8 cellular contexts compared by ENCODE assay signal in the genomic region with DNA sequence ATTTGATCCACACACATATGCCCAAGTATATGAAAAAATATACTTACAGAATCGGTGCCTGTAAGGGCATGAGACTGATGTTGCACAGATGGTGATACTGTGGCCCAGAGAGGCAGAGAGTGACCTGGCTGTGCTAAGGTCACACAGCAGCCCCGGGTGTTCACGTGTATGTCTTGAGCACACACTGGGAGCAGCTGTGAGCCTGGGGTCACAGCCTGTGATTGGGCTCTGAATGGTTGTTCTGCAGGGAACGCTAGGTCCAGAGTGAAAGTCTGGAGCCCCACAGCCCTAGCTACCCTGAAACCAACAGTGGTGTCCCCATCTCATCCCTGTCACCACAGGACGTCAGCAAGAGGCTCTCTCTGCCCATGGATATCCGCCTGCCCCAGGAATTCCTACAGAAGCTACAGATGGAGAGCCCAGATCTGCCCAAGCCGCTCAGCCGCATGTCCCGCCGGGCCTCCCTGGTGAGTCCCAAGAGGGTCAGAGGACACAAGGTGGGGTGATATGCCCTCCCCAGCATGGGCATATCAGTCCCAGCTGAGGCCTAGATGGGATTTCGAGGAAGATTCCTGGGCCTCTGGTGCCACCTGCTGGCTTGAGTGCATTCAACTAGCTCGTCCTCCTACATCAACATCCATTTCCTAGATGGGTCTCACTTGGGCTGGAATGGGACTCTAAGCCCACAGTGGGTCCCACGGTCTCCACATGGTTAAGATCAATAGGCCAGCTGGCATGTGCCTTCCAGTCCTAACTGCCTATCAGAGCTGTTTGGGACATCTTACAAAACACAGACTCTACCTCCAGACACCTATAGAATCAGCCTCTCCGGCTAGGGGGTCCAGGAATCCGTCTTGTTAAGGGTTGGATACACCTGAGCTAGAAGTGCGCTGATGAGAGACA. TPM values are rescaled to one million over a fixed set of nuclear protein-coding genes. Genes with fewer than 3 reads are reported as not detected.
DNase-seq lines count a peak whose midpoint lies in the region; ATAC-seq and TF ChIP-seq lines count a peak whose summit lies in the region.

No MANE protein-coding gene starts in this region.

- no peaks in the 10 kb centered on the region for H3K79me2 ChIP-seq in DND-41 (ENCODE audit: insufficient read depth, low read length)
- no peaks in the 10 kb centered on the region for H3K79me2 ChIP-seq in Loucy (ENCODE audit: insufficient read depth, low read length)
- no peaks in the 10 kb centered on the region for H3K79me2 ChIP-seq in osteoblast (ENCODE audit: insufficient read depth, low read length)

- H3K27ac Mint-ChIP-seq in activated T-helper 2 cell treated with anti-CD3 and anti-CD28 coated beads, Interferon-gamma antibody, Interleukin-2, Interleukin-4, amounts not matched to agents 10 μg/mL and 5 μg/mL and 100 μg/mL, durations not matched to agents 14 hours and 24 hours and 36 hours: no peak overlapping the region

- no peaks in the 10 kb centered on the region for H3K4me1 Mint-ChIP-seq in activated T-helper 2 cell treated with anti-CD3 and anti-CD28 coated beads, Interferon-gamma antibody, Interleukin-2, Interleukin-4, amounts not matched to agents 10 μg/mL and 5 μg/mL and 100 μg/mL, durations not matched to agents 14 hours and 24 hours and 36 hours (ENCODE audit: low read depth)

- peak; percentile 85 for TF ChIP-seq CTCF in DND-41 (IDR thresholded peaks at IDR 0.05; ENCODE audit: borderline replicate concordance, extremely low read depth, low read length, poor library complexity, severe bottlenecking)
- peak; percentile 79 for TF ChIP-seq CTCF in Loucy (conservative IDR thresholded peaks at IDR 0.05; ENCODE audit: low read length)
- peak; percentile 80 for TF ChIP-seq CTCF in RWPE2 (IDR thresholded peaks at IDR 0.05; ENCODE audit: poor library complexity, severe bottlenecking)
- TF ChIP-seq CTCF in fibroblast of villous mesenchyme (IDR thresholded peaks at IDR 0.05; ENCODE audit: insufficient read depth, low read depth, low read length): peak; percentile 81
- TF ChIP-seq CTCF in osteoblast (IDR thresholded peaks at IDR 0.05; ENCODE audit: extremely low read depth, low read depth, low read length): peak; percentile 80
- TF ChIP-seq CTCF in thoracic aorta (IDR thresholded peaks at IDR 0.05): peak; percentile 71

- H2AFZ ChIP-seq in DND-41 (ENCODE audit: low read depth, low read length) (no peak overlapping the region), Loucy (ENCODE audit: low read length) (no peak overlapping the region), osteoblast (ENCODE audit: low read length) (no peak overlapping the region)

- H3K9me2 ChIP-seq in Loucy (replicated peaks; ENCODE audit: low read depth, low read length): no peaks in the 10 kb centered on the region

- peaks cover 4% of the 10 kb centered on the region; the same call in 1 of the 2 replicates for H4K20me1 ChIP-seq in DND-41 (ENCODE audit: insufficient read depth, low read length)
- H4K20me1 ChIP-seq in Loucy (ENCODE audit: insufficient read depth, low read length, poor library complexity, severe bottlenecking): no peaks in the 10 kb centered on the region
- no peaks in the 10 kb centered on the region for H4K20me1 ChIP-seq in osteoblast (ENCODE audit: insufficient read depth, low read length)

- DNase-seq in DND-41 (peak; percentile 72), RWPE2 (ENCODE audit: low spot score) (no peak), fibroblast of villous mesenchyme (ENCODE audit: low read depth) (peak; percentile 64), osteoblast (ENCODE audit: insufficient read length, low spot score, missing footprints) (peak; percentile 99), thoracic aorta (ENCODE audit: low spot score) (no peak)
- DNase-seq in activated T-helper 2 cell treated with anti-CD3 and anti-CD28 coated beads, Interferon-gamma antibody, Interleukin-2, Interleukin-4, amounts not matched to agents 10 μg/mL and 5 μg/mL and 100 μg/mL, durations not matched to agents 14 hours and 24 hours and 36 hours (ENCODE audit: low spot score): peak; percentile 38

- H3K4me3 ChIP-seq in DND-41 (ENCODE audit: low read depth in 1 of 2, low read length in 2 of 2): no peak overlapping the region
- no peak overlapping the region for H3K4me3 ChIP-seq in Loucy (ENCODE audit: low read length, poor library complexity, severe bottlenecking)
- no peak overlapping the region for H3K4me3 ChIP-seq in RWPE2 (ENCODE audit: severe bottlenecking)
- no peak overlapping the region for H3K4me3 ChIP-seq in fibroblast of villous mesenchyme (ENCODE audit: low read depth, low read length)
- no peak overlapping the region for H3K4me3 ChIP-seq in osteoblast (ENCODE audit: insufficient read depth, low read length)
- H3K4me3 ChIP-seq in thoracic aorta: no peak overlapping the region

- H3K9me3 ChIP-seq in DND-41 (ENCODE audit: insufficient read depth, low read length, severe bottlenecking): no peaks in the 10 kb centered on the region
- no peaks in the 10 kb centered on the region for H3K9me3 ChIP-seq in Loucy (ENCODE audit: insufficient read depth, low read depth, low read length)
- no peaks in the 10 kb centered on the region for H3K9me3 ChIP-seq in RWPE2 (ENCODE audit: severe bottlenecking)
- no peaks in the 10 kb centered on the region for H3K9me3 ChIP-seq in osteoblast (ENCODE audit: low read depth, low read length)
- H3K9me3 ChIP-seq in thoracic aorta: no peaks in the 10 kb centered on the region

- H3K36me3 Mint-ChIP-seq in activated T-helper 2 cell treated with anti-CD3 and anti-CD28 coated beads, Interferon-gamma antibody, Interleukin-2, Interleukin-4, amounts not matched to agents 10 μg/mL and 5 μg/mL and 100 μg/mL, durations not matched to agents 14 hours and 24 hours and 36 hours (ENCODE audit: low read depth): no peaks in the 10 kb centered on the region

- no peak overlapping the region for H3K27ac ChIP-seq in DND-41 (ENCODE audit: low read length)
- H3K27ac ChIP-seq in RWPE2 (ENCODE audit: poor library complexity, severe bottlenecking): no peak overlapping the region
- no peak overlapping the region for H3K27ac ChIP-seq in osteoblast (ENCODE audit: low read depth, low read length)
- H3K27ac ChIP-seq in thoracic aorta: no peak overlapping the region

- ATAC-seq in DND-41 (ENCODE audit: insufficient read depth, low read depth) (peak; percentile 81), RWPE2 (ENCODE audit: low read depth) (peak; percentile 57), thoracic aorta (ENCODE audit: insufficient number of reproducible peaks, low FRiP score, low read depth) (peak; percentile 27), HG02852 (IDR thresholded peaks at IDR 0.05; ENCODE audit: unreplicated experiment) (no peak)

- H3K4me3 Mint-ChIP-seq in activated T-helper 2 cell treated with anti-CD3 and anti-CD28 coated beads, Interferon-gamma antibody, Interleukin-2, Interleukin-4, amounts not matched to agents 10 μg/mL and 5 μg/mL and 100 μg/mL, durations not matched to agents 14 hours and 24 hours and 36 hours (ENCODE audit: low read depth): no peak overlapping the region

- H3K27me3 ChIP-seq in DND-41 (ENCODE audit: insufficient read depth, low read length, poor library complexity): no peaks in the 10 kb centered on the region
- no peaks in the 10 kb centered on the region for H3K27me3 ChIP-seq in Loucy (ENCODE audit: insufficient read depth, low read length, poor library complexity, severe bottlenecking)
- no peaks in the 10 kb centered on the region for H3K27me3 ChIP-seq in RWPE2 (ENCODE audit: insufficient read depth, poor library complexity, severe bottlenecking)
- peaks cover 6% of the 10 kb centered on the region for H3K27me3 ChIP-seq in osteoblast (ENCODE audit: insufficient read depth, low read length)
- H3K27me3 ChIP-seq in thoracic aorta (replicated peaks; ENCODE audit: insufficient read depth): no peaks in the 10 kb centered on the region

- no peaks in the 10 kb centered on the region for H3K36me3 ChIP-seq in DND-41 (ENCODE audit: insufficient read depth, low read length)
- no peaks in the 10 kb centered on the region for H3K36me3 ChIP-seq in Loucy (ENCODE audit: insufficient read depth, low read length)
- H3K36me3 ChIP-seq in RWPE2 (ENCODE audit: low read depth): no peaks in the 10 kb centered on the region
- no peaks in the 10 kb centered on the region for H3K36me3 ChIP-seq in osteoblast (ENCODE audit: insufficient read depth, low read length)
- H3K36me3 ChIP-seq in thoracic aorta: peaks cover 4% of the 10 kb centered on the region

- no peak overlapping the region for H3K4me2 ChIP-seq in DND-41 (ENCODE audit: insufficient read depth, low read length)
- H3K4me2 ChIP-seq in Loucy (ENCODE audit: low read depth, low read length, poor library complexity, severe bottlenecking): no peak overlapping the region
- no peak overlapping the region for H3K4me2 ChIP-seq in osteoblast (ENCODE audit: insufficient read depth, low read length)

- H3F3A ChIP-seq in Loucy (ENCODE audit: low read depth): no peaks in the 10 kb centered on the region

- intact Hi-C loops in activated T-helper 2 cell treated with anti-CD3 and anti-CD28 coated beads, Interferon-gamma antibody, Interleukin-2, Interleukin-4, amounts not matched to agents 10 μg/mL and 5 μg/mL and 100 μg/mL, durations not matched to agents 14 hours and 24 hours and 36 hours (cut with micrococcal nuclease): loop anchor here (1.0 to 2.0 kb wide), 2 partner anchors 36 to 169 kb away; no protein-coding TSS in a partner anchor

- H3K9me3 Mint-ChIP-seq in activated T-helper 2 cell treated with anti-CD3 and anti-CD28 coated beads, Interferon-gamma antibody, Interleukin-2, Interleukin-4, amounts not matched to agents 10 μg/mL and 5 μg/mL and 100 μg/mL, durations not matched to agents 14 hours and 24 hours and 36 hours: no peaks in the 10 kb centered on the region

- H3K27me3 Mint-ChIP-seq in activated T-helper 2 cell treated with anti-CD3 and anti-CD28 coated beads, Interferon-gamma antibody, Interleukin-2, Interleukin-4, amounts not matched to agents 10 μg/mL and 5 μg/mL and 100 μg/mL, durations not matched to agents 14 hours and 24 hours and 36 hours (ENCODE audit: low read depth): no peaks in the 10 kb centered on the region

- H3K9ac ChIP-seq in DND-41 (ENCODE audit: low read depth, low read length) (no peak overlapping the region), Loucy (ENCODE audit: low read depth, low read length, poor library complexity, severe bottlenecking) (no peak overlapping the region)

- H3K4me1 ChIP-seq in DND-41 (ENCODE audit: insufficient read depth, low read length) (no peaks in the 10 kb centered on the region), Loucy (ENCODE audit: insufficient read depth, low read length, poor library complexity, severe bottlenecking) (peaks cover 4% of the 10 kb centered on the region), RWPE2 (ENCODE audit: insufficient read depth, poor library complexity, severe bottlenecking) (no peaks in the 10 kb centered on the region), osteoblast (ENCODE audit: insufficient read depth, low read length) (no peaks in the 10 kb centered on the region), thoracic aorta (ENCODE audit: control insufficient read depth in 1 of 2, low read depth in 2 of 2) (peaks cover 0 to 15% of the 10 kb centered on the region in 2 donors)

RNA-seq across cellular contexts. Expression of a gene that starts 19.7 kb away (rescaled TPM):
- 0.37 and 0.68 TPM in 2 replicates for total RNA-seq in activated T-helper 2 cell treated with anti-CD3 and anti-CD28 coated beads, Interferon-gamma antibody, Interleukin-2, Interleukin-4, amounts not matched to agents 10 μg/mL and 5 μg/mL and 100 μg/mL, durations not matched to agents 14 hours and 24 hours and 36 hours
- total RNA-seq in fibroblast of villous mesenchyme (1.6 and 2.2 TPM in 2 replicates), osteoblast (0.29 and 0.72 TPM in 2 replicates), thoracic aorta (10 to 100 TPM; 18.6 to 35.2 TPM)

Comparison
In these comparisons a context has a peak if more than half of its experiments do, and no peak if none do; other contexts are left out.
1. DNase-seq: peak in DND-41 (single experiment), activated T-helper 2 cell treated with anti-CD3 and anti-CD28 coated beads, Interferon-gamma antibody, Interleukin-2, Interleukin-4, amounts not matched to agents 10 μg/mL and 5 μg/mL and 100 μg/mL, durations not matched to agents 14 hours and 24 hours and 36 hours (single experiment), fibroblast of villous mesenchyme (single experiment) and osteoblast (single experiment); none in RWPE2 (single experiment) and thoracic aorta (single experiment).
2. Peak in every context shown above with its lines, with median percentiles within 50 percentile points of each other: CTCF ChIP-seq.